15 cellular contexts compared by ENCODE assay signal in the genomic region with DNA sequence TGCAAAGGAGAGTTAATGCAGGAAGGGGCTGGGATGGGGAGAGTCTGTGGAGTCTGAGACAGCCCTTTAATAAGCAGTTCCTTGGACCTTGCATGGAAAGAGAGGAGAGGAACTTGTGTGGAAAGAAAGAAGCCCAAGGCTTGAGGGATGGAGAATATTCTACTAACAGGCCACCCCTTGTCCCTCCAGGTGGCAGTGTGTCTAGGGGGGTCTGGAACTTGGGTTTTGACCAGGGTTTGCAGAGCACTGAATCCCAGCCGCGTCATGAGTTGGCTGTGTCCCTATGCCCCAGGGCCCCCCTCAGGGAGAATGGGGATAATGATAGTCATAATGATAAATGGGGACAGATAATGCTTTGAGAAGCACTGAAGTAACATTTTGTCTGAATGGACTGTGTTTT. TPM values are rescaled to one million over a fixed set of nuclear protein-coding genes. Genes with fewer than 3 reads are reported as not detected.
"Had no signal": no experiment of that assay in that cellular context is flagged by ENCODE, and none has a peak within 500 bp of the region (broad histone marks: within the 10 kb centered on the region; RNA-seq: fewer than 3 reads in every experiment).

No MANE protein-coding gene starts in this region.

- H3K4me3 ChIP-seq: breast epithelium, right atrium auricular region, transverse colon had no signal

- H3K27me3 Mint-ChIP-seq: progenitor cell of endocrine pancreas had no signal

- H3K9me3 ChIP-seq: breast epithelium, neutrophil, right atrium auricular region, transverse colon had no signal

- H3K27me3 ChIP-seq: breast epithelium, right atrium auricular region, transverse colon had no signal

- H3K36me3 ChIP-seq: breast epithelium, neutrophil, right atrium auricular region, transverse colon had no signal

- H3K27ac Mint-ChIP-seq: progenitor cell of endocrine pancreas had no signal

- ATAC-seq: activated CD4-positive, CD25-positive, alpha-beta regulatory T cell treated with anti-CD3 and anti-CD28 coated beads, Interleukin-2, amount 50 U/mL, for 24 hours; left lobe of liver; stimulated activated naive CD8-positive, alpha-beta T cell treated with anti-CD3 and anti-CD28 coated beads, Interleukin-15, Interleukin-2, amounts not matched to agents 100 U/mL and 50 U/mL, for 24 hours had no signal

- H3K27ac ChIP-seq: breast epithelium, neutrophil, right atrium auricular region, transverse colon had no signal

- DNase-seq: activated CD4-positive, alpha-beta T cell treated with anti-CD3 and anti-CD28 coated beads, Interleukin-2, amount 50 U/mL, for 1 hour; activated naive CD4-positive, alpha-beta T cell; anterior cingulate cortex; hippocampal formation; stimulated activated naive CD8-positive, alpha-beta T cell treated with anti-CD3 and anti-CD28 coated beads, Interleukin-15, Interleukin-2, amounts not matched to agents 100 U/mL and 50 U/mL, for 24 hours; SW 1271; transverse colon had no signal

RNA-seq across cellular contexts. Expression of gene TCF7L1, which starts 15.0 kb away (rescaled TPM):
- total RNA-seq: activated CD8-positive, alpha-beta memory T cell treated with anti-CD3 and anti-CD28 coated beads for 36 hours; T-helper 2 cell treated with Interferon-gamma antibody and Interleukin-4, amounts not matched to agents 100 ng/mL and 5 ng/mL, for 36 hours had no signal
